ENCODE assay signal across 7 cellular contexts in the genomic region with DNA sequence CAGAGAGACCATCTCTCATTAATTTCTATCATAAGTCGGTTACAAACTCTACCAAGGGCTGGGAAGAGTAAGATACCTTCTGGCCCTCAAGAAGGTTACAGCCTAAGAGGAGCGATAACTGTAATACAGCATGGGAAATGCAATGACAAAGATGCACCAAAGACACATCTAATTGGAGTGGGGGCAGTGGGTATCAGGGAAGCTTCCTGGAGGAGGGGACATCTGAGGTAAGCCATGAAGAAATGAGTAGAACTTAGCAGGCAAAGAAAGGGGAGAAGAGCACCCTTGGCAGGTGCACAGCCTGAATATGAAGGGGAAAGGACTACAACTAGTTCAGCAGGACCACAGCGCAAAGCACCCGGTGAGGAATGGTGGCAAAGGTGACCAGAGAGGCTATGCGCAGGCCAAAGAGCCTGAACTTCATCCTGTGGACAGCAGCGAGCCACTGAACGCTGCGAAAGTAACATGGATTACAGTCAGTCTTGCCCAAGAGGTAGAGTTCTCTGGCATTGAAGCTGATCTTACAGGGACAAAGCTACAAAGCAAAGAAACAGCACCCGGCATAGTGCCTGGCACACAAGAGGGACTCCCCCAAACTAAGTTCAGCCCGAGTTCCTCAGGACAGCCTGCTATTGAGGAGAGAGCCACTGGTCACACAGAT. TPM values are rescaled to one million over a fixed set of nuclear protein-coding genes. Genes with fewer than 3 reads are reported as not detected.
A peak's percentile ranks its signal among the peaks of the same experiment; 100 is the strongest.
DNase-seq lines count a peak whose midpoint lies in the region; ATAC-seq, FAIRE-seq and TF ChIP-seq lines count a peak whose summit lies in the region.
"Had no signal": no experiment of that assay in that cellular context is flagged by ENCODE, and none has a peak within 500 bp of the region (broad histone marks: within the 10 kb centered on the region; RNA-seq: fewer than 3 reads in every experiment).

No MANE protein-coding gene starts in this region.

- TF ChIP-seq POLR2A in ovary (IDR thresholded peaks at IDR 0.05), result no peak
- no peak for TF ChIP-seq POLR2A in H54 (IDR thresholded peaks at IDR 0.05; ENCODE audit: low read depth, low read length)

- no peaks in the 10 kb centered on the region for H3K9me3 Mint-ChIP-seq in central memory CD8-positive, alpha-beta T cell

- no peaks in the 10 kb centered on the region for H3K27me3 Mint-ChIP-seq in central memory CD8-positive, alpha-beta T cell

- no peak for TF ChIP-seq EP300 in ovary (IDR thresholded peaks at IDR 0.05)

- H3K36me3 ChIP-seq in ovary, result no peaks in the 10 kb centered on the region

- 45 to 62% (median 53%) methylated on average over 10 of the region's 10 CpGs for WGBS in ovary, 3 donors

- H3K4me1 Mint-ChIP-seq in central memory CD8-positive, alpha-beta T cell, result peaks cover 55% of the 10 kb centered on the region

- ATAC-seq in central memory CD8-positive, alpha-beta T cell (replicated peaks; ENCODE audit: extremely low read depth, poor library complexity, severe bottlenecking), result no peak
- no peak for ATAC-seq in HG02610 (IDR thresholded peaks at IDR 0.05; ENCODE audit: unreplicated experiment)
- ATAC-seq in left colon, result no peak

- H3K27ac Mint-ChIP-seq in central memory CD8-positive, alpha-beta T cell (ENCODE audit: low read depth), result peak overlapping the region; percentile 36

- DNase-seq in HT-29 (ENCODE audit: low spot score) (peak; percentile 46), ovary (no peak), H54 (ENCODE audit: insufficient read length, low spot score) (no peak), left colon (no peak)
- DNase-seq in central memory CD8-positive, alpha-beta T cell (ENCODE audit: low spot score in 2 of 2), result no peak

- no peak for FAIRE-seq in H54 (lab: Jason Lieb, UNC)

- H3K4me3 ChIP-seq in ovary, result peak overlapping the region; percentile 72

- H3K4me1 ChIP-seq in ovary (ENCODE audit: insufficient read depth), result peaks cover 6% of the 10 kb centered on the region

- peak overlapping the region; percentile 80 for H3K4me3 Mint-ChIP-seq in central memory CD8-positive, alpha-beta T cell

- H3K27ac ChIP-seq in ovary, result peak overlapping the region in 1 of 2 donors; percentile 25

- no peaks in the 10 kb centered on the region for H3K27me3 ChIP-seq in ovary

- no peaks in the 10 kb centered on the region for H3K9me3 ChIP-seq in ovary

- H3K36me3 Mint-ChIP-seq in central memory CD8-positive, alpha-beta T cell (ENCODE audit: insufficient read depth), result peaks cover 23% of the 10 kb centered on the region

- intact Hi-C loops in ovary (cut with DNase I), result loop anchor here in 1 of 4 donors (5.0 kb wide), 1 partner anchor 40 kb away; a partner anchor contains a TSS
- intact Hi-C loops in left colon (cut with DNase I, micrococcal nuclease), result no loop called here

- no peak for TF ChIP-seq CTCF in ovary (IDR thresholded peaks at IDR 0.05)

RNA-seq across cellular contexts. Expression of a gene that starts 2.8 kb away (rescaled TPM):
- 63.3 and 66.5 TPM in 2 replicates for total RNA-seq in HT-29 (2014; rRNA removed; shearing (Covaris generic))
- total RNA-seq in ovary, result 10 to 100 TPM; 18.4 to 46.9 (median 38.0) TPM
- 10 to 100 TPM; 24.7 to 29.7 TPM for polyA plus RNA-seq in ovary
- 10 to 100 TPM; 46.2 to 46.4 TPM for total RNA-seq in left colon

RNA-seq across cellular contexts. Expression of a gene that starts 7.1 kb away (rescaled TPM):
- 1.0 TPM in 1 of 2 replicates, not detected in the other for total RNA-seq in HT-29 (2014; rRNA removed; shearing (Covaris generic))
- total RNA-seq in ovary, result 1 to 10 TPM in 2 of 7 donors, not detected in 5; 1.0 to 1.3 TPM
- polyA plus RNA-seq in ovary, result 1 to 10 TPM in 1 of 2 donors, under 1 TPM in 1; 0.38 to 1.4 TPM
- not detected for total RNA-seq in left colon
- total RNA-seq: posterior vena cava had no signal

RNA-seq across cellular contexts. Expression of a gene that starts 12.4 kb away (rescaled TPM):
- total RNA-seq in HT-29 (2014; rRNA removed; shearing (Covaris generic)), result 42.8 and 49.4 TPM in 2 replicates
- total RNA-seq in ovary, result 10 to 100 TPM; 29.2 to 68.3 (median 64.7) TPM
- polyA plus RNA-seq in ovary, result 10 to 100 TPM; 44.1 to 81.7 TPM
- 10 to 100 TPM; 57.3 to 65.2 TPM for total RNA-seq in left colon

RNA-seq across cellular contexts. Expression of a gene that starts 14.9 kb away (rescaled TPM):
- total RNA-seq in HT-29 (2014; rRNA removed; shearing (Covaris generic)), result 0.16 TPM in 1 of 2 replicates, not detected in the other
- total RNA-seq in ovary (1 to 10 TPM in 6 of 7 donors, under 1 TPM in 1; 0.46 to 8.2 (median 4.4) TPM), left colon (1 to 10 TPM; 3.6 to 5.7 TPM)
- 1 to 10 TPM; 1.9 to 3.2 TPM for polyA plus RNA-seq in ovary

RNA-seq across cellular contexts. Expression of a gene that starts 27.7 kb away (rescaled TPM):
- total RNA-seq in HT-29 (2014; rRNA removed; shearing (Covaris generic)), result 19.0 and 20.3 TPM in 2 replicates
- 1 to 10 TPM; 6.2 to 9.8 (median 6.7) TPM for total RNA-seq in ovary
- 1 to 10 TPM; 2.7 to 4.8 TPM for polyA plus RNA-seq in ovary
- 1 to 10 TPM; 5.6 to 8.4 TPM for total RNA-seq in left colon
